1 cellular context compared by ENCODE assay signal in genomic region chr15:90954712-90955671, GRCh38.
TF ChIP-seq lines count a peak whose summit lies in the region.

Gene RCCD1, plus strand, starts transcription at chr15:90954884. Its CDS starts 1,851 bp downstream, at chr15:90956735.

TF ChIP-seq in HepG2, 621 proteins besides CTCF, POLR2A, EP300 and RAD21 (continued from another document and continues in another):
- TF ChIP-seq ZNF646 (CRISPR knock-in tag; IDR thresholded peaks at IDR 0.05) (no peak), MAX (IDR thresholded peaks at IDR 0.05) (peak; percentile 90), YEATS2 (CRISPR knock-in tag; IDR thresholded peaks at IDR 0.05; ENCODE audit: borderline replicate concordance) (peak; percentile 76), ZNF607 (CRISPR knock-in tag; IDR thresholded peaks at IDR 0.05; ENCODE audit: borderline replicate concordance) (peak; percentile 88), ZNF430 (CRISPR knock-in tag; IDR thresholded peaks at IDR 0.05) (peak; percentile 88; the same call in 1 of the 2 replicates), ZNF275 (CRISPR knock-in tag; IDR thresholded peaks at IDR 0.05; ENCODE audit: borderline replicate concordance) (peak; percentile 94), NFKB2 (CRISPR knock-in tag; IDR thresholded peaks at IDR 0.05; ENCODE audit: borderline replicate concordance) (peak; percentile 87; the same call in 1 of the 2 replicates), RARA (CRISPR knock-in tag; IDR thresholded peaks at IDR 0.05) (peak; percentile 13; the same call in 1 of the 2 replicates), IRF1 (CRISPR knock-in tag; IDR thresholded peaks at IDR 0.05; ENCODE audit: low read depth) (no peak), ISX (CRISPR knock-in tag; conservative IDR thresholded peaks at IDR 0.05) (0 out of 2 replicates have a peak, but pooled peaks have one; percentile 79), RAD51 (IDR thresholded peaks at IDR 0.05; ENCODE audit: borderline replicate concordance) (peak; percentile 79), RORA (CRISPR knock-in tag; IDR thresholded peaks at IDR 0.05) (no peak), TARDBP (CRISPR knock-in tag; IDR thresholded peaks at IDR 0.05) (peak; percentile 23; the same call in 1 of the 2 replicates), ZNF749 (CRISPR knock-in tag; IDR thresholded peaks at IDR 0.05; ENCODE audit: borderline replicate concordance) (peak; percentile 95), ZNF180 (CRISPR knock-in tag; IDR thresholded peaks at IDR 0.05; ENCODE audit: borderline replicate concordance, low read depth) (0 out of 2 replicates have a peak, but pooled peaks have one; percentile 44), TGIF2 (CRISPR knock-in tag; IDR thresholded peaks at IDR 0.05) (peak; percentile 69), ZNF674 (CRISPR knock-in tag; IDR thresholded peaks at IDR 0.05; ENCODE audit: low read depth) (no peak), BORCS8-MEF2B (CRISPR knock-in tag; IDR thresholded peaks at IDR 0.05) (peak; percentile 84; the same call in 1 of the 2 replicates), CREB3 (CRISPR knock-in tag; IDR thresholded peaks at IDR 0.05) (peak; percentile 85; the same call in 1 of the 2 replicates), ZBTB34 (CRISPR knock-in tag; IDR thresholded peaks at IDR 0.05) (peak; percentile 90), ZNF629 (CRISPR knock-in tag; conservative IDR thresholded peaks at IDR 0.05) (peak; percentile 98), ZNF138 (CRISPR knock-in tag; IDR thresholded peaks at IDR 0.05; ENCODE audit: low read depth) (0 out of 2 replicates have a peak, but pooled peaks have one; percentile 48), SMARCC2 (IDR thresholded peaks at IDR 0.05) (no peak), ZSCAN9 (CRISPR knock-in tag; IDR thresholded peaks at IDR 0.05; ENCODE audit: borderline replicate concordance) (peak; percentile 38; the same call in 1 of the 2 replicates), ZC3H4 (CRISPR knock-in tag; IDR thresholded peaks at IDR 0.05; ENCODE audit: borderline replicate concordance) (0 out of 2 replicates have a peak, but pooled peaks have one; percentile 44), SOX6 (IDR thresholded peaks at IDR 0.05) (no peak), SOX6 (CRISPR knock-in tag; IDR thresholded peaks at IDR 0.05) (peak; percentile 50; the same call in 1 of the 2 replicates), ZNF850 (CRISPR knock-in tag; conservative IDR thresholded peaks at IDR 0.05) (no peak), SKI (IDR thresholded peaks at IDR 0.05; ENCODE audit: partially characterized antibody) (peak; percentile 8), KLF6 (CRISPR knock-in tag; IDR thresholded peaks at IDR 0.05) (peak; percentile 60), RFX1 (IDR thresholded peaks at IDR 0.05) (no peak), ZFP91 (CRISPR knock-in tag; IDR thresholded peaks at IDR 0.05; ENCODE audit: borderline replicate concordance) (peak; percentile 86; the same call in 1 of the 2 replicates), MED8 (CRISPR knock-in tag; IDR thresholded peaks at IDR 0.05; ENCODE audit: insufficient replicate concordance) (peak; percentile 30), LCORL (IDR thresholded peaks at IDR 0.05) (no peak), LCORL (CRISPR knock-in tag; IDR thresholded peaks at IDR 0.05) (peak; percentile 52; the same call in 1 of the 2 replicates), NKX3-1 (CRISPR knock-in tag; IDR thresholded peaks at IDR 0.05) (0 out of 2 replicates have a peak, but pooled peaks have one; percentile 39), AGO1 (IDR thresholded peaks at IDR 0.05; ENCODE audit: low read depth, low read length, poor library complexity, severe bottlenecking) (peak; percentile 73), ZNF770 (CRISPR knock-in tag; IDR thresholded peaks at IDR 0.05) (0 out of 2 replicates have a peak, but pooled peaks have one; percentile 31), ETV5 (CRISPR knock-in tag; IDR thresholded peaks at IDR 0.05; ENCODE audit: borderline replicate concordance) (peak; percentile 38; the same call in 1 of the 2 replicates), PHF20 (CRISPR knock-in tag; IDR thresholded peaks at IDR 0.05) (peak; percentile 56; the same call in 1 of the 2 replicates), RFXANK (CRISPR knock-in tag; IDR thresholded peaks at IDR 0.05) (0 out of 2 replicates have a peak, but pooled peaks have one; percentile 46), ZZZ3 (CRISPR knock-in tag; IDR thresholded peaks at IDR 0.05; ENCODE audit: borderline replicate concordance) (no peak), ATRX (CRISPR knock-in tag; IDR thresholded peaks at IDR 0.05; ENCODE audit: borderline replicate concordance) (no peak), ZBTB14 (CRISPR knock-in tag; IDR thresholded peaks at IDR 0.05) (peak; percentile 29; the same call in 1 of the 2 replicates), NONO (IDR thresholded peaks at IDR 0.05) (no peak), NONO (CRISPR knock-in tag; conservative IDR thresholded peaks at IDR 0.05) (peak; percentile 80; the same call in 1 of the 2 replicates)
